ENCODE assay signal across 11 cellular contexts in genomic region chr6:119076173-119076965, GRCh38. TPM values are rescaled to one million over a fixed set of nuclear protein-coding genes. Genes with fewer than 3 reads are reported as not detected.
A peak's percentile ranks its signal among the peaks of the same experiment; 100 is the strongest.
DNase-seq lines count a peak whose midpoint lies in the region; ATAC-seq and TF ChIP-seq lines count a peak whose summit lies in the region.
"Had no signal": no experiment of that assay in that cellular context is flagged by ENCODE, and none has a peak within 500 bp of the region (broad histone marks: within the 10 kb centered on the region; RNA-seq: fewer than 3 reads in every experiment).

No MANE protein-coding gene starts in this region.

- TF ChIP-seq EP300 in upper lobe of left lung (IDR thresholded peaks at IDR 0.05) (peak in 1 of 4 donors; percentile 15), tibial nerve (IDR thresholded peaks at IDR 0.05) (no peak)

- peaks cover 41% of the 10 kb centered on the region for H3K4me1 Mint-ChIP-seq in activated CD4-positive, alpha-beta memory T cell treated with anti-CD3 and anti-CD28 coated beads, Interleukin-2, amount 10 ng/mL, durations not matched to agents 7 days and 5 days

- POLR2A ChIA-PET in activated CD4-positive, alpha-beta memory T cell treated with anti-CD3 and anti-CD28 coated beads, Interleukin-2, amount 10 ng/mL, durations not matched to agents 7 days and 5 days (lab: Charles Lee), result interaction anchor here (1.2 to 2.3 kb wide), 2 partner anchors 9 to 180 kb away, joined by 3 to 15 read pairs; no protein-coding TSS in a partner anchor

- CTCF ChIA-PET in activated CD4-positive, alpha-beta memory T cell treated with anti-CD3 and anti-CD28 coated beads, Interleukin-2, amount 10 ng/mL, durations not matched to agents 7 days and 5 days (lab: Charles Lee), result interaction anchor here (0.6 kb wide), 1 partner anchor 188 kb away, joined by 3 read pairs; no protein-coding TSS in a partner anchor

- no peaks in the 10 kb centered on the region for H3K36me3 ChIP-seq in left lung
- H3K36me3 ChIP-seq in upper lobe of left lung, result no peaks in the 10 kb centered on the region
- no peaks in the 10 kb centered on the region for H3K36me3 ChIP-seq in tibial nerve
- H3K36me3 ChIP-seq in uterus, result no peaks in the 10 kb centered on the region

- no peak for TF ChIP-seq CTCF in left lung (IDR thresholded peaks at IDR 0.05)
- TF ChIP-seq CTCF in upper lobe of left lung (IDR thresholded peaks at IDR 0.05), result no peak
- TF ChIP-seq CTCF in tibial nerve (IDR thresholded peaks at IDR 0.05), result no peak
- no peak for TF ChIP-seq CTCF in uterus (IDR thresholded peaks at IDR 0.05)

- H3K27me3 Mint-ChIP-seq in activated CD4-positive, alpha-beta memory T cell treated with anti-CD3 and anti-CD28 coated beads, Interleukin-2, amount 10 ng/mL, durations not matched to agents 7 days and 5 days, result peaks cover 10% of the 10 kb centered on the region

- H3K27ac Mint-ChIP-seq in activated CD4-positive, alpha-beta memory T cell treated with anti-CD3 and anti-CD28 coated beads, Interleukin-2, amount 10 ng/mL, durations not matched to agents 7 days and 5 days, result peak overlapping the region; percentile 50

- no peaks in the 10 kb centered on the region for H3K36me3 Mint-ChIP-seq in activated CD4-positive, alpha-beta memory T cell treated with anti-CD3 and anti-CD28 coated beads, Interleukin-2, amount 10 ng/mL, durations not matched to agents 7 days and 5 days (ENCODE audit: low read depth)

- peaks cover 0 to 35% of the 10 kb centered on the region in 2 donors for H3K27me3 ChIP-seq in left lung
- no peaks in the 10 kb centered on the region for H3K27me3 ChIP-seq in upper lobe of left lung
- H3K27me3 ChIP-seq in tibial nerve, result no peaks in the 10 kb centered on the region
- no peaks in the 10 kb centered on the region for H3K27me3 ChIP-seq in uterus

- WGBS in upper lobe of left lung, 2 donors, result 48 to 62% methylated on average over 9 of the region's 9 CpGs
- WGBS in tibial nerve, 2 donors, result 72 to 78% methylated on average over 9 of the region's 9 CpGs

- H3K9me3 ChIP-seq in left lung (no peaks in the 10 kb centered on the region), upper lobe of left lung (no peaks in the 10 kb centered on the region), tibial nerve (no peaks in the 10 kb centered on the region), uterus (no peaks in the 10 kb centered on the region)

- intact Hi-C loops in left lung (cut with DNase I), result no loop called here
- intact Hi-C loops in uterus (cut with DNase I; ENCODE audit: low total_unique reads), result no loop called here

- H3K4me3 Mint-ChIP-seq in activated CD4-positive, alpha-beta memory T cell treated with anti-CD3 and anti-CD28 coated beads, Interleukin-2, amount 10 ng/mL, durations not matched to agents 7 days and 5 days, result peak overlapping the region; percentile 70

- ATAC-seq in left lung (peak; percentile 55), upper lobe of left lung (ENCODE audit: low FRiP score in 2 of 2) (peak in 1 of 2 donors; percentile 64), GM21619 (IDR thresholded peaks at IDR 0.05; ENCODE audit: unreplicated experiment) (no peak)
- ATAC-seq: left colon had no signal

- DNase-seq in stimulated activated CD4-positive, alpha-beta T cell treated with anti-CD3 and anti-CD28 coated beads, Interleukin-15, amount 100 ng/mL, for 24 hours, result peak; percentile 45
- DNase-seq in stimulated activated CD4-positive, alpha-beta T cell treated with anti-CD3 and anti-CD28 coated beads, Interleukin-2, amount 100 ng/mL, for 24 hours, result no peak
- no peak for DNase-seq in activated CD4-positive, alpha-beta memory T cell treated with anti-CD3 and anti-CD28 coated beads, Interleukin-2, amount 10 ng/mL, durations not matched to agents 7 days and 5 days
- DNase-seq in left lung, result no peak
- no peak for DNase-seq in upper lobe of left lung
- no peak for DNase-seq in tibial nerve (ENCODE audit: low spot score in 2 of 2)
- no peak for DNase-seq in uterus
- DNase-seq: left colon had no signal

- no peaks in the 10 kb centered on the region for H3K9me3 Mint-ChIP-seq in activated CD4-positive, alpha-beta memory T cell treated with anti-CD3 and anti-CD28 coated beads, Interleukin-2, amount 10 ng/mL, durations not matched to agents 7 days and 5 days

- TF ChIP-seq POLR2A in upper lobe of left lung (IDR thresholded peaks at IDR 0.05) (peak in 1 of 4 donors; percentile 41), tibial nerve (IDR thresholded peaks at IDR 0.05) (no peak), uterus (IDR thresholded peaks at IDR 0.05) (no peak)

- H3K4me3 ChIP-seq in left lung (peak overlapping the region in 1 of 2 donors; percentile 58), upper lobe of left lung (peak overlapping the region in 3 of 4 donors; percentile 64 to 84 (median 73)), tibial nerve (no peak overlapping the region), uterus (no peak overlapping the region)

- no peaks in the 10 kb centered on the region for H3K4me1 ChIP-seq in left lung
- H3K4me1 ChIP-seq in upper lobe of left lung, result peaks cover 0 to 28% (median 12%) of the 10 kb centered on the region in 4 donors
- peaks cover 0 to 28% (median 5%) of the 10 kb centered on the region in 4 donors for H3K4me1 ChIP-seq in tibial nerve
- peaks cover 0 to 4% of the 10 kb centered on the region in 2 donors for H3K4me1 ChIP-seq in uterus

- peak overlapping the region; percentile 72 to 82 for H3K27ac ChIP-seq in left lung
- peak overlapping the region; percentile 7 to 91 (median 89) for H3K27ac ChIP-seq in upper lobe of left lung
- peak overlapping the region in 1 of 4 donors; percentile 93 for H3K27ac ChIP-seq in tibial nerve
- H3K27ac ChIP-seq in uterus, result no peak overlapping the region
- H3K27ac ChIP-seq: HL-60, VCaP had no signal

RNA-seq across cellular contexts. Expression of gene FAM184A, which starts 2.1 kb away (rescaled TPM):
- total RNA-seq in activated CD4-positive, alpha-beta memory T cell treated with anti-CD3 and anti-CD28 coated beads, Interleukin-2, amount 10 ng/mL, durations not matched to agents 7 days and 5 days, result 1 to 10 TPM; 5.4 to 5.9 TPM
- 10 to 100 TPM; 13.3 to 21.7 TPM for total RNA-seq in left lung
- total RNA-seq in upper lobe of left lung, result 10 to 100 TPM in 5 of 6 donors, 1 to 10 TPM in 1; 8.4 to 75.4 (median 39.5) TPM
- total RNA-seq in tibial nerve, result 10 to 100 TPM in 2 of 4 donors, 1 to 10 TPM in 2; 3.6 to 11.2 (median 8.3) TPM
- total RNA-seq in uterus, result 1 to 10 TPM; 1.8 to 9.5 (median 5.1) TPM

Comparison
In these comparisons a context has a peak if more than half of its experiments do, and no peak if none do; other contexts are left out.
1. H3K27ac ChIP-seq: peak in left lung (2 of 2) and upper lobe of left lung (4 of 4); none in uterus (0 of 2).
2. H3K4me3 ChIP-seq: peak in upper lobe of left lung (3 of 4); none in tibial nerve (0 of 4) and uterus (0 of 2).